16 cellular contexts compared by ENCODE assay signal in the genomic region with DNA sequence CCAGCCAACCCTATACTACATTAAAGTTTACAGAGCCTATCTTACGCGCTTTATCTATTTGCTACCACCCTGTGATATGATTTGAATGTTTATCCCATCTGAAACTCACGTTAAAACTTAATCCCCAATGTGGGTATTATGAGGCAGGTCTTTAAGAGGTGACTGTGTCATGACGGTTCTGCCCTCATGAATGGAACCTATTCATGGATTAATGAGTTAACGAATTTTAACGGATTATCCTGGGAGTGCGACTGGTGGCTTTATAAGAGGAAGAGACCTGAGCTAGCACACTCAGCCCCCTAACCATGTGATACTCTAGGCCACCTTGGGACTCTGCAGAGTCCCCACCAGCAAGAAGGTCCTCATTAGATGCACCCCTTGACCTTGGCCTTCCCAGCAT. TPM values are rescaled to one million over a fixed set of nuclear protein-coding genes. Genes with fewer than 3 reads are reported as not detected.
DNase-seq lines count a peak whose midpoint lies in the region; ATAC-seq and TF ChIP-seq lines count a peak whose summit lies in the region.
"Had no signal": no experiment of that assay in that cellular context is flagged by ENCODE, and none has a peak within 500 bp of the region (broad histone marks: within the 10 kb centered on the region; RNA-seq: fewer than 3 reads in every experiment).

No MANE protein-coding gene starts in this region.

- intact Hi-C loops in CD4-positive, alpha-beta memory T cell (cut with micrococcal nuclease), result loop anchor here (5.0 kb wide), 1 partner anchor 369 kb away; no protein-coding TSS in a partner anchor
- intact Hi-C loops in activated CD8-positive, alpha-beta T cell treated with anti-CD3 and anti-CD28 coated beads for 36 hours (cut with micrococcal nuclease), result loop anchor here (5.0 kb wide), 1 partner anchor 54 kb away; no protein-coding TSS in a partner anchor
- intact Hi-C loops in right lobe of liver (cut with DNase I), result no loop called here

- H3K36me3 Mint-ChIP-seq in CD4-positive, alpha-beta memory T cell, result no peaks in the 10 kb centered on the region
- no peaks in the 10 kb centered on the region for H3K36me3 Mint-ChIP-seq in IgD-negative memory B cell
- H3K36me3 Mint-ChIP-seq in activated CD8-positive, alpha-beta T cell treated with anti-CD3 and anti-CD28 coated beads for 36 hours (ENCODE audit: low read depth), result no peaks in the 10 kb centered on the region
- no peaks in the 10 kb centered on the region for H3K36me3 Mint-ChIP-seq in natural killer cell treated with Interleukin-12 subunit alpha and Interleukin-12 subunit beta and Interleukin-15 and Interleukin-18, amount 100 ng/mL, for 72 hours
- H3K36me3 Mint-ChIP-seq: mesothelial cell of epicardium had no signal

- WGBS in right lobe of liver (ENCODE audit: insufficient coverage, low coverage, low lambda C conversion rate, missing lambda C conversion rate), result 85% methylated on average over 6 of the region's 7 CpGs

- no peaks in the 10 kb centered on the region for H3K9me3 ChIP-seq in CD4-positive, alpha-beta memory T cell (ENCODE audit: control insufficient read depth in 1 of 2, low read length in 2 of 2)
- H3K9me3 ChIP-seq in right lobe of liver, result no peaks in the 10 kb centered on the region
- H3K9me3 ChIP-seq: thyroid gland had no signal

- peak overlapping the region; percentile 49 for H3K27ac ChIP-seq in CD4-positive, alpha-beta memory T cell (ENCODE audit: low read depth, low read length)
- no peak overlapping the region for H3K27ac ChIP-seq in right lobe of liver
- H3K27ac ChIP-seq: hepatocyte, thyroid gland had no signal

- peak overlapping the region; percentile 18 to 96 (median 78) for H3K27ac Mint-ChIP-seq in CD4-positive, alpha-beta memory T cell
- peak overlapping the region in 2 of 3 donors; percentile 40 to 92 for H3K27ac Mint-ChIP-seq in IgD-negative memory B cell
- H3K27ac Mint-ChIP-seq in activated CD8-positive, alpha-beta T cell treated with anti-CD3 and anti-CD28 coated beads for 36 hours, result peak overlapping the region; percentile 71
- peak overlapping the region; percentile 67 to 83 for H3K27ac Mint-ChIP-seq in natural killer cell treated with Interleukin-12 subunit alpha and Interleukin-12 subunit beta and Interleukin-15 and Interleukin-18, amount 100 ng/mL, for 72 hours
- H3K27ac Mint-ChIP-seq: mesothelial cell of epicardium had no signal

- H3K4me1 ChIP-seq in CD4-positive, alpha-beta memory T cell (ENCODE audit: insufficient read depth, low read length), result peaks cover 87% of the 10 kb centered on the region
- peaks cover 0 to 11% (median 0%) of the 10 kb centered on the region in 4 donors for H3K4me1 ChIP-seq in right lobe of liver

- CTCF ChIA-PET in CD4-positive, alpha-beta memory T cell (lab: Charles Lee; ENCODE audit: partially characterized antibody), result interaction anchor here (1.4 to 2.7 kb wide), 3 partner anchors 9 to 79 kb away, joined by 3 to 8 read pairs (median 5); no protein-coding TSS in a partner anchor
- CTCF ChIA-PET in activated CD8-positive, alpha-beta T cell treated with anti-CD3 and anti-CD28 coated beads for 36 hours (lab: Charles Lee), result interaction anchor here (1.2 to 1.3 kb wide), 2 partner anchors 9 to 220 kb away, joined by 3 to 4 read pairs; no protein-coding TSS in a partner anchor

- no peaks in the 10 kb centered on the region for H3K9me3 Mint-ChIP-seq in CD4-positive, alpha-beta memory T cell
- no peaks in the 10 kb centered on the region for H3K9me3 Mint-ChIP-seq in IgD-negative memory B cell
- H3K9me3 Mint-ChIP-seq in activated CD8-positive, alpha-beta T cell treated with anti-CD3 and anti-CD28 coated beads for 36 hours, result no peaks in the 10 kb centered on the region
- no peaks in the 10 kb centered on the region for H3K9me3 Mint-ChIP-seq in natural killer cell treated with Interleukin-12 subunit alpha and Interleukin-12 subunit beta and Interleukin-15 and Interleukin-18, amount 100 ng/mL, for 72 hours
- H3K9me3 Mint-ChIP-seq: activated T-cell treated with anti-CD3 and anti-CD28 coated beads, Interleukin-2, amount 50 U/mL, for 4 hours; mesothelial cell of epicardium had no signal

- no peaks in the 10 kb centered on the region for H3K27me3 ChIP-seq in CD4-positive, alpha-beta memory T cell (ENCODE audit: insufficient read depth, low read length)
- H3K27me3 ChIP-seq in right lobe of liver, result no peaks in the 10 kb centered on the region
- H3K27me3 ChIP-seq: hepatocyte, thyroid gland had no signal

- no peak for ATAC-seq in activated CD8-positive, alpha-beta T cell treated with anti-CD3 and anti-CD28 coated beads for 36 hours
- no peak for ATAC-seq in natural killer cell treated with Interleukin-12 subunit alpha and Interleukin-12 subunit beta and Interleukin-15 and Interleukin-18, amount 100 ng/mL, for 72 hours
- ATAC-seq in right lobe of liver, result no peak
- ATAC-seq: activated CD4-positive, CD25-positive, alpha-beta regulatory T cell treated with anti-CD3 and anti-CD28 coated beads, Interleukin-2, amount 50 U/mL, for 24 hours; activated T-cell treated with anti-CD3 and anti-CD28 coated beads, Interleukin-2, amount 50 U/mL, for 4 hours; HepG2 had no signal

- H3K27me3 Mint-ChIP-seq in CD4-positive, alpha-beta memory T cell, result no peaks in the 10 kb centered on the region
- peaks cover 1% of the 10 kb centered on the region for H3K27me3 Mint-ChIP-seq in IgD-negative memory B cell
- no peaks in the 10 kb centered on the region for H3K27me3 Mint-ChIP-seq in activated CD8-positive, alpha-beta T cell treated with anti-CD3 and anti-CD28 coated beads for 36 hours
- no peaks in the 10 kb centered on the region for H3K27me3 Mint-ChIP-seq in natural killer cell treated with Interleukin-12 subunit alpha and Interleukin-12 subunit beta and Interleukin-15 and Interleukin-18, amount 100 ng/mL, for 72 hours

- no peaks in the 10 kb centered on the region for H3K36me3 ChIP-seq in CD4-positive, alpha-beta memory T cell (ENCODE audit: insufficient read depth, low read length)
- no peaks in the 10 kb centered on the region for H3K36me3 ChIP-seq in right lobe of liver
- H3K36me3 ChIP-seq: thyroid gland had no signal

- peaks cover 48 to 77% (median 64%) of the 10 kb centered on the region in 4 donors for H3K4me1 Mint-ChIP-seq in CD4-positive, alpha-beta memory T cell
- peaks cover 44 to 55% (median 52%) of the 10 kb centered on the region in 3 donors for H3K4me1 Mint-ChIP-seq in IgD-negative memory B cell
- H3K4me1 Mint-ChIP-seq in activated CD8-positive, alpha-beta T cell treated with anti-CD3 and anti-CD28 coated beads for 36 hours (ENCODE audit: low read depth), result peaks cover 62% of the 10 kb centered on the region
- H3K4me1 Mint-ChIP-seq in natural killer cell treated with Interleukin-12 subunit alpha and Interleukin-12 subunit beta and Interleukin-15 and Interleukin-18, amount 100 ng/mL, for 72 hours (ENCODE audit: low read depth in 2 of 2), result peaks cover 53 to 56% of the 10 kb centered on the region in 2 donors

- POLR2A ChIA-PET in CD4-positive, alpha-beta memory T cell (lab: Charles Lee; ENCODE audit: partially characterized antibody), result interaction anchor here (1.8 to 5.2 kb wide), 2 partner anchors 37 to 181 kb away, joined by 7 to 48 read pairs; partner anchors contain the start of gene SRPK2
- POLR2A ChIA-PET in activated CD8-positive, alpha-beta T cell treated with anti-CD3 and anti-CD28 coated beads for 36 hours (lab: Charles Lee), result no interaction called here

- TF ChIP-seq CTCF in activated CD8-positive, alpha-beta T cell treated with anti-CD3 and anti-CD28 coated beads for 36 hours (IDR thresholded peaks at IDR 0.05), result no peak
- TF ChIP-seq CTCF in right lobe of liver (IDR thresholded peaks at IDR 0.05), result no peak

- TF ChIP-seq POLR2A in right lobe of liver (IDR thresholded peaks at IDR 0.05), result no peak

- no peak for DNase-seq in CD4-positive, alpha-beta memory T cell
- no peak for DNase-seq in activated CD8-positive, alpha-beta T cell treated with anti-CD3 and anti-CD28 coated beads for 36 hours
- no peak for DNase-seq in natural killer cell treated with Interleukin-12 subunit alpha and Interleukin-12 subunit beta and Interleukin-15 and Interleukin-18, amount 100 ng/mL, for 72 hours (ENCODE audit: low spot score)
- DNase-seq in right lobe of liver (no peak), NCI-H1048 (lab: John Stamatoyannopoulos, UW) (no peak)
- no peak for DNase-seq in activated T-cell treated with anti-CD3 and anti-CD28 coated beads, Interleukin-2, amount 50 U/mL, for 1 hour
- DNase-seq: activated T-cell treated with anti-CD3 and anti-CD28 coated beads, Interleukin-2, amount 50 U/mL, for 4 hours; central memory CD4-positive, alpha-beta T cell; nucleus accumbens; stimulated activated CD4-positive, alpha-beta T cell treated with anti-CD3 and anti-CD28 coated beads, Interleukin-4, amount 100 ng/mL, for 4 hours; thyroid gland had no signal

- peak overlapping the region in 6 of 8 donors; percentile 34 to 73 (median 46) for H3K4me3 Mint-ChIP-seq in CD4-positive, alpha-beta memory T cell
- H3K4me3 Mint-ChIP-seq in IgD-negative memory B cell, result peak overlapping the region; percentile 16 to 90 (median 65)
- no peak overlapping the region for H3K4me3 Mint-ChIP-seq in activated CD8-positive, alpha-beta T cell treated with anti-CD3 and anti-CD28 coated beads for 36 hours
- peak overlapping the region; percentile 47 for H3K4me3 Mint-ChIP-seq in natural killer cell treated with Interleukin-12 subunit alpha and Interleukin-12 subunit beta and Interleukin-15 and Interleukin-18, amount 100 ng/mL, for 72 hours
- H3K4me3 Mint-ChIP-seq: activated T-cell treated with anti-CD3 and anti-CD28 coated beads, Interleukin-2, amount 50 U/mL, for 4 hours; mesothelial cell of epicardium had no signal

- H3K4me3 ChIP-seq in CD4-positive, alpha-beta memory T cell (ENCODE audit: low read length in 2 of 2), result no peak overlapping the region
- H3K4me3 ChIP-seq in right lobe of liver, result no peak overlapping the region
- H3K4me3 ChIP-seq: hepatocyte, thyroid gland had no signal

RNA-seq across cellular contexts. Expression of gene SRPK2, which starts 37.8 kb away (rescaled TPM):
- 10 to 100 TPM; 54.7 to 55.2 TPM for total RNA-seq in CD4-positive, alpha-beta memory T cell
- polyA plus RNA-seq in CD4-positive, alpha-beta memory T cell, result 10 to 100 TPM; 36.0 to 48.7 TPM
- 66.5 TPM for polyA plus RNA-seq in IgD-negative memory B cell
- 10 to 100 TPM; 32.9 to 33.5 TPM for total RNA-seq in activated CD8-positive, alpha-beta T cell treated with anti-CD3 and anti-CD28 coated beads for 36 hours
- total RNA-seq in natural killer cell treated with Interleukin-12 subunit alpha and Interleukin-12 subunit beta and Interleukin-15 and Interleukin-18, amount 100 ng/mL, for 72 hours, result 10 to 100 TPM; 39.1 to 47.3 TPM
- total RNA-seq in right lobe of liver, result 10 to 100 TPM; 15.5 to 21.1 (median 18.2) TPM

Comparison
In these comparisons a context has a peak if more than half of its experiments do, and no peak if none do; other contexts are left out.
1. intact Hi-C loops: an anchor here in CD4-positive, alpha-beta memory T cell (5.0 kb wide) and activated CD8-positive, alpha-beta T cell treated with anti-CD3 and anti-CD28 coated beads for 36 hours (5.0 kb wide); none called in right lobe of liver.